Comparison of ENCODE assay signal across 8 cellular contexts in the genomic region with DNA sequence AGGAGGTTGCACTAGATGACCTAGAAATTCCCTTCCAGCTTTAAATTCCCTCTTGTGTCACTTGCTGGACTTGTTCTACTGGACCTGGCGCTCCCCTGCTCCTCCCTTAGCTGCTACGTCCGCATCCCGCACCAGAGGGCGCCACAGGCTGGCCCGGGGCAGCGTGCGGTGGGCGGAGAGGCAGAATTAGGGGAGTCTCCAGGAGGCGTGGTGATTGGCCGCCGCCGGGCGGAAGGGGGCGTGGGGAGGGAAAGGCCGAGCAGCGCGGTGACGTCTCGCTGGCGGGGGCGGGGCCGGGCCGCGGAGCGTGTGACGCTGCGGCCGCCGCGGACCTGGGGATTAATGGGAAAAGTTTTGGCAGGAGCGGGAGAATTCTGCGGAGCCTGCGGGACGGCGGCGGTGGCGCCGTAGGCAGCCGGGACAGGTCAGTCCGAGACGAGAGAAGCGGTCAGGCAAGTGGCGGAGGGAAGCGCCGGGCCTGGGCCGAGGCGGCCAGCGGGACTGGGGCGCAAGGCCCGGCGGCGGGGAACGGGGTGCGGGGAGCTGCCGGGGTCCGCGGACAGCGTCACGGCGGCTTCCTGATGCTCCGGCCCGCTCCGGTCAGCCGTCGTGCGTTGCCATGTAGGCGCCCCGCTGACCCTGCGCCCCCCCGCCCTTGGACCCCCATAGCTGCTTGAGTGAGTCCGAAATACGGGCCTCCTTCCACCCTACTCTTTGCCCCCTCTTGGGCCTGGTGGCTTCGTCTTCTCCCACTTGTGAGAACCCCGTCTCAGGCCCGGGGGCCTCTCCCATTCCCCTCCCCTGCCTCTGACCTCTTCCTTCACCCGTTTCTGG. TPM values are rescaled to one million over a fixed set of nuclear protein-coding genes. Genes with fewer than 3 reads are reported as not detected.
DNase-seq lines count a peak whose midpoint lies in the region; ATAC-seq and TF ChIP-seq lines count a peak whose summit lies in the region.

A gene (plus strand): TSS at position 301 of the 834 bp plus-strand sequence. CDS start 68,530 bp downstream, outside the sequence.

- H3K27me3 ChIP-seq in OCI-LY1 (ENCODE audit: insufficient read depth, low read length) = no peaks in the 10 kb centered on the region

- peak; percentile 88 for DNase-seq in DMS 273 treated with DMSO at 0.1 percent for 48 hours (lab: John Stamatoyannopoulos, UW)
- DNase-seq in HuH-7 (ENCODE audit: low spot score) = peak; percentile 92
- DNase-seq in activated CD8-positive, alpha-beta memory T cell treated with anti-CD3 and anti-CD28 coated beads, Interleukin-2, amount 50 U/mL, for 48 hours = peak; percentile 99
- peak; percentile 93 for DNase-seq in epidermal melanocyte (ENCODE audit: insufficient read length, low spot score)
- peak; percentile 98 to 100 (median 99) for DNase-seq in mucosa of descending colon
- DNase-seq in stimulated activated CD8-positive, alpha-beta memory T cell treated with anti-CD3 and anti-CD28 coated beads, Interleukin-4, amount 100 ng/mL, for 24 hours (ENCODE audit: low read depth) = peak; percentile 95

- H3K9me2 ChIP-seq in OCI-LY1 (ENCODE audit: low read depth, low read length) = no peaks in the 10 kb centered on the region

- H3K79me2 ChIP-seq in OCI-LY1 (ENCODE audit: insufficient read depth, low read length) = no peaks in the 10 kb centered on the region

- H3K4me3 ChIP-seq in OCI-LY1 (ENCODE audit: low read depth, low read length, poor library complexity, severe bottlenecking) (peak within 1 kb of the TSS; percentile 66), mucosa of descending colon (peak within 1 kb of the TSS; percentile 50)

- H3K9me3 ChIP-seq in OCI-LY1 (ENCODE audit: low read length) = no peaks in the 10 kb centered on the region
- no peaks in the 10 kb centered on the region for H3K9me3 ChIP-seq in mucosa of descending colon

- H3K9ac ChIP-seq in OCI-LY1 (ENCODE audit: low read length) = peak within 1 kb of the TSS; percentile 56

- no peak within 1 kb of the TSS for H3K27ac ChIP-seq in OCI-LY1 (ENCODE audit: low read depth, low read length, poor library complexity, severe bottlenecking)

- TF ChIP-seq CTCF in OCI-LY1 (IDR thresholded peaks at IDR 0.05; ENCODE audit: low read length) (peak; percentile 97), mucosa of descending colon (IDR thresholded peaks at IDR 0.05) (peak; percentile 98)

- peak; percentile 95 for ATAC-seq in GM21515 (IDR thresholded peaks at IDR 0.05; ENCODE audit: unreplicated experiment)
- ATAC-seq in mucosa of descending colon = peak; percentile 100

- H3F3A ChIP-seq in OCI-LY1 (ENCODE audit: insufficient read depth, low read length) = no peaks in the 10 kb centered on the region

- peak within 1 kb of the TSS; percentile 71 for H3K4me2 ChIP-seq in OCI-LY1 (ENCODE audit: low read length)

- H4K20me1 ChIP-seq in OCI-LY1 (ENCODE audit: insufficient read depth, low read length) = no peaks in the 10 kb centered on the region

- no peak within 1 kb of the TSS for H2AFZ ChIP-seq in OCI-LY1 (ENCODE audit: low read length)

- peaks cover 21% of the 10 kb centered on the region for H3K4me1 ChIP-seq in OCI-LY1 (ENCODE audit: insufficient read depth, low read length, severe bottlenecking)
- peaks cover 24% of the 10 kb centered on the region for H3K4me1 ChIP-seq in mucosa of descending colon (ENCODE audit: low read depth)

- H3K36me3 ChIP-seq in OCI-LY1 (ENCODE audit: insufficient read depth, low read length) (peaks cover 18% of the 10 kb centered on the region), mucosa of descending colon (ENCODE audit: low read depth) (no peaks in the 10 kb centered on the region)

- intact Hi-C loops in mucosa of descending colon (cut with DNase I, micrococcal nuclease) = loop anchor here (5.0 kb wide), 1 partner anchor 105 kb away; no protein-coding TSS in a partner anchor

RNA-seq across cellular contexts. Expression of the gene that starts here (rescaled TPM):
- total RNA-seq in mucosa of descending colon = 10 to 100 TPM; 44.4 to 66.7 (median 65.6) TPM
